Comparison of ENCODE assay signal across 16 cellular contexts in genomic region chr15:80920271-80920699, GRCh38.
A peak's percentile ranks its signal among the peaks of the same experiment; 100 is the strongest.
DNase-seq lines count a peak whose midpoint lies in the region; TF ChIP-seq lines count a peak whose summit lies in the region.
"Had no signal": no experiment of that assay in that cellular context is flagged by ENCODE, and none has a peak within 500 bp of the region (broad histone marks: within the 10 kb centered on the region; RNA-seq: fewer than 3 reads in every experiment).

No MANE protein-coding gene starts in this region.

- H3K4me3 Mint-ChIP-seq in chondrocyte (ENCODE audit: unreplicated experiment), result no peak overlapping the region

- H4K20me1 ChIP-seq in hepatocyte (ENCODE audit: insufficient read depth, poor library complexity, severe bottlenecking), result no peaks in the 10 kb centered on the region

- H3K36me3 ChIP-seq in hepatocyte (replicated peaks; ENCODE audit: insufficient read depth, low read depth) (no peaks in the 10 kb centered on the region), adrenal gland (replicated peaks in 1 of 2) (no peaks in the 10 kb centered on the region)
- H3K36me3 ChIP-seq: cardiac muscle cell, neutrophil had no signal

- H3K9me3 ChIP-seq in hepatocyte (ENCODE audit: low read depth) (no peaks in the 10 kb centered on the region), adrenal gland (replicated peaks in 1 of 3) (no peaks in the 10 kb centered on the region)
- H3K9me3 ChIP-seq: neutrophil had no signal

- no peak for TF ChIP-seq CTCF in VCaP (conservative IDR thresholded peaks at IDR 0.05)
- no peak for TF ChIP-seq CTCF in chondrocyte (IDR thresholded peaks at IDR 0.05)
- TF ChIP-seq CTCF in hepatocyte (IDR thresholded peaks at IDR 0.05; ENCODE audit: poor library complexity), result no peak
- TF ChIP-seq CTCF in adrenal gland (IDR thresholded peaks at IDR 0.05), result no peak

- TF ChIP-seq POLR2A in adrenal gland (IDR thresholded peaks at IDR 0.05), result no peak

- H3K27ac ChIP-seq in VCaP, result peak overlapping the region; percentile 25; the same call in 1 of the 2 replicates
- no peak overlapping the region for H3K27ac ChIP-seq in hepatocyte
- no peak overlapping the region for H3K27ac ChIP-seq in adrenal gland
- H3K27ac ChIP-seq: cardiac muscle cell, neutrophil had no signal

- H3K4me3 ChIP-seq in hepatocyte, result no peak overlapping the region
- no peak overlapping the region for H3K4me3 ChIP-seq in adrenal gland
- H3K4me3 ChIP-seq: cardiac muscle cell had no signal

- intact Hi-C loops in adrenal gland (cut with DNase I), result no loop called here

- H3K9me2 ChIP-seq in hepatocyte (replicated peaks; ENCODE audit: insufficient read depth), result no peaks in the 10 kb centered on the region

- peaks cover 38% of the 10 kb centered on the region for H3K36me3 Mint-ChIP-seq in chondrocyte (ENCODE audit: low read depth)

- H3K4me1 ChIP-seq in hepatocyte (ENCODE audit: insufficient read depth) (no peaks in the 10 kb centered on the region), adrenal gland (replicated peaks in 1 of 2) (no peaks in the 10 kb centered on the region)

- DNase-seq in stimulated activated CD4-positive, alpha-beta T cell treated with anti-CD3 and anti-CD28 coated beads, Interleukin-1b, Interleukin-23, amount 100 ng/mL, for 48 hours, result peak; percentile 19
- no peak for DNase-seq in stimulated activated CD4-positive, alpha-beta T cell treated with anti-CD3 and anti-CD28 coated beads, Interleukin-4, amount 100 ng/mL, for 24 hours
- DNase-seq in chondrocyte (ENCODE audit: low spot score) (no peak), hepatocyte (ENCODE audit: low spot score) (no peak), iPS-NIHi7 (ENCODE audit: extremely low spot score) (no peak), adrenal gland (no peak)
- DNase-seq: amniotic stem cell; effector CD4-positive, alpha-beta T cell; KG1; left ventricle myocardium superior; NCI-H510A treated with DMSO at 0.1 percent for 48 hours; stimulated activated CD4-positive, alpha-beta T cell treated with anti-CD3 and anti-CD28 coated beads, Interleukin-12 subunit alpha, Interleukin-12 subunit beta, amount 100 ng/mL, for 4 hours; SW 1271 had no signal

- no peaks in the 10 kb centered on the region for H3K4me1 Mint-ChIP-seq in chondrocyte (ENCODE audit: low read depth)

- H3K27ac Mint-ChIP-seq in chondrocyte (ENCODE audit: unreplicated experiment), result peak overlapping the region; percentile 27

- H3K9me3 Mint-ChIP-seq in chondrocyte (ENCODE audit: low read depth), result no peaks in the 10 kb centered on the region

- H3K27me3 ChIP-seq in hepatocyte (no peaks in the 10 kb centered on the region), adrenal gland (no peaks in the 10 kb centered on the region)
- H3K27me3 ChIP-seq: cardiac muscle cell, neutrophil had no signal

- no peaks in the 10 kb centered on the region for H3K79me2 ChIP-seq in hepatocyte

- no peaks in the 10 kb centered on the region for H3K27me3 Mint-ChIP-seq in chondrocyte (ENCODE audit: low read depth)

- no peak overlapping the region for H3K4me2 ChIP-seq in hepatocyte

- WGBS in hepatocyte (ENCODE audit: low lambda C conversion rate, missing lambda C conversion rate), result 57% methylated on average over 5 of the region's 5 CpGs
- 76 to 80% (median 79%) methylated on average over 5 of the region's 5 CpGs for WGBS in adrenal gland, 4 donors

- H2AFZ ChIP-seq in hepatocyte, result no peak overlapping the region
